In genomic region chr15:47296911-47297310, GRCh38 we compare ENCODE assay signal across 17 cellular contexts.
DNase-seq lines count a peak whose midpoint lies in the region; ATAC-seq, FAIRE-seq and TF ChIP-seq lines count a peak whose summit lies in the region.
"Had no signal": no experiment of that assay in that cellular context is flagged by ENCODE, and none has a peak within 500 bp of the region (broad histone marks: within the 10 kb centered on the region; RNA-seq: fewer than 3 reads in every experiment).

No MANE protein-coding gene starts in this region.

- FAIRE-seq in astrocyte (lab: Jason Lieb, UNC) = no peak
- FAIRE-seq: G401.6, H54 had no signal

- no peak overlapping the region for H3K4me2 ChIP-seq in astrocyte (ENCODE audit: low read length)
- H3K4me2 ChIP-seq: BLaER1, GM23338 had no signal

- ATAC-seq in activated CD8-positive, alpha-beta T cell treated with anti-CD3 and anti-CD28 coated beads, Interleukin-2, amount 10 ng/mL, durations not matched to agents 7 days and 5 days = no peak
- ATAC-seq: GM23338 had no signal

- no peaks in the 10 kb centered on the region for H3K36me3 Mint-ChIP-seq in astrocyte (ENCODE audit: low read depth, unreplicated experiment)
- H3K36me3 Mint-ChIP-seq in activated CD8-positive, alpha-beta T cell treated with anti-CD3 and anti-CD28 coated beads, Interleukin-2, amount 10 ng/mL, durations not matched to agents 7 days and 5 days (ENCODE audit: low read depth) = no peaks in the 10 kb centered on the region
- H3K36me3 Mint-ChIP-seq: CD14-positive monocyte; CD4-positive, alpha-beta memory T cell had no signal

- H3K36me3 ChIP-seq in astrocyte (ENCODE audit: insufficient read depth, low read length) = no peaks in the 10 kb centered on the region
- H3K36me3 ChIP-seq: BLaER1 had no signal

- H3K4me3 Mint-ChIP-seq in astrocyte (ENCODE audit: unreplicated experiment) = no peak overlapping the region
- H3K4me3 Mint-ChIP-seq in activated CD8-positive, alpha-beta T cell treated with anti-CD3 and anti-CD28 coated beads, Interleukin-2, amount 10 ng/mL, durations not matched to agents 7 days and 5 days = no peak overlapping the region
- H3K4me3 Mint-ChIP-seq: CD14-positive monocyte, GM23338 had no signal

- H3K27ac ChIP-seq in astrocyte (ENCODE audit: low read depth, low read length) = no peak overlapping the region
- H3K27ac ChIP-seq: BLaER1 had no signal

- peaks cover 4% of the 10 kb centered on the region for H3K4me1 ChIP-seq in astrocyte (ENCODE audit: insufficient read depth, low read length)

- TF ChIP-seq CTCF in astrocyte (IDR thresholded peaks at IDR 0.05; ENCODE audit: insufficient read depth, low read depth, low read length) = no peak

- no peak overlapping the region for H3K9ac ChIP-seq in astrocyte (ENCODE audit: low read length)
- H3K9ac ChIP-seq: BLaER1 had no signal

- H3K9me3 ChIP-seq in astrocyte (ENCODE audit: insufficient read depth, low read depth, low read length) = no peaks in the 10 kb centered on the region
- H3K9me3 ChIP-seq: BLaER1 had no signal

- no peaks in the 10 kb centered on the region for H4K20me1 ChIP-seq in astrocyte (ENCODE audit: insufficient read depth, low read length)
- H4K20me1 ChIP-seq: BLaER1 had no signal

- peak; percentile 1 for DNase-seq in EH (ENCODE audit: low read depth)
- DNase-seq in RPMI7951 (ENCODE audit: low read depth) = peak; percentile 23
- peak; percentile 2 for DNase-seq in astrocyte (ENCODE audit: low read depth)
- no peak for DNase-seq in stimulated activated CD4-positive, alpha-beta T cell treated with anti-CD3 and anti-CD28 coated beads, Interleukin-2, amount 100 ng/mL, for 24 hours
- no peak for DNase-seq in stimulated activated CD4-positive, alpha-beta T cell treated with anti-CD3 and anti-CD28 coated beads, Interleukin-2, amount 100 ng/mL, for 48 hours
- DNase-seq in DMS53 treated with DMSO at 0.1 percent for 48 hours (lab: John Stamatoyannopoulos, UW; ENCODE audit: unreplicated experiment) = no peak
- no peak for DNase-seq in activated CD8-positive, alpha-beta T cell treated with anti-CD3 and anti-CD28 coated beads, Interleukin-2, amount 10 ng/mL, durations not matched to agents 7 days and 5 days
- DNase-seq: 8988T; CD4-positive, alpha-beta memory T cell; DMS153; DMS79 treated with DMSO at 0.1 percent for 48 hours; HCEC 1CT had no signal

- no peaks in the 10 kb centered on the region for H3K27me3 ChIP-seq in astrocyte (ENCODE audit: insufficient read depth, low read length)
- H3K27me3 ChIP-seq: BLaER1 had no signal

- CTCF ChIA-PET in activated CD8-positive, alpha-beta T cell treated with anti-CD3 and anti-CD28 coated beads, Interleukin-2, amount 10 ng/mL, durations not matched to agents 7 days and 5 days (lab: Charles Lee) = no interaction called here

- no peaks in the 10 kb centered on the region for H3K9me3 Mint-ChIP-seq in astrocyte (ENCODE audit: unreplicated experiment)
- no peaks in the 10 kb centered on the region for H3K9me3 Mint-ChIP-seq in activated CD8-positive, alpha-beta T cell treated with anti-CD3 and anti-CD28 coated beads, Interleukin-2, amount 10 ng/mL, durations not matched to agents 7 days and 5 days (ENCODE audit: insufficient read depth)
- H3K9me3 Mint-ChIP-seq: GM23338 had no signal

- peaks cover 1% of the 10 kb centered on the region for H3K27me3 Mint-ChIP-seq in astrocyte (ENCODE audit: low read depth, unreplicated experiment)
- H3K27me3 Mint-ChIP-seq in activated CD8-positive, alpha-beta T cell treated with anti-CD3 and anti-CD28 coated beads, Interleukin-2, amount 10 ng/mL, durations not matched to agents 7 days and 5 days (ENCODE audit: low read depth) = no peaks in the 10 kb centered on the region
- H3K27me3 Mint-ChIP-seq: CD4-positive, alpha-beta memory T cell had no signal

- no peak overlapping the region for H2AFZ ChIP-seq in astrocyte (ENCODE audit: low read depth, low read length)
- H2AFZ ChIP-seq: GM23338 had no signal

- POLR2A ChIA-PET in activated CD8-positive, alpha-beta T cell treated with anti-CD3 and anti-CD28 coated beads, Interleukin-2, amount 10 ng/mL, durations not matched to agents 7 days and 5 days (lab: Charles Lee) = no interaction called here

- peaks cover 20% of the 10 kb centered on the region for H3K4me1 Mint-ChIP-seq in astrocyte (ENCODE audit: low read depth, unreplicated experiment)
- no peaks in the 10 kb centered on the region for H3K4me1 Mint-ChIP-seq in activated CD8-positive, alpha-beta T cell treated with anti-CD3 and anti-CD28 coated beads, Interleukin-2, amount 10 ng/mL, durations not matched to agents 7 days and 5 days (ENCODE audit: low read depth)
- H3K4me1 Mint-ChIP-seq: CD14-positive monocyte; CD4-positive, alpha-beta memory T cell had no signal

- H3K27ac Mint-ChIP-seq in astrocyte (ENCODE audit: unreplicated experiment) = no peak overlapping the region
- H3K27ac Mint-ChIP-seq in activated CD8-positive, alpha-beta T cell treated with anti-CD3 and anti-CD28 coated beads, Interleukin-2, amount 10 ng/mL, durations not matched to agents 7 days and 5 days = no peak overlapping the region
- H3K27ac Mint-ChIP-seq: CD14-positive monocyte; CD4-positive, alpha-beta memory T cell; GM23338 had no signal

- no peak overlapping the region for H3K4me3 ChIP-seq in astrocyte (ENCODE audit: insufficient read depth, low read depth, low read length)
- H3K4me3 ChIP-seq: BLaER1, GM23338 had no signal

- no peaks in the 10 kb centered on the region for H3K79me2 ChIP-seq in astrocyte (ENCODE audit: insufficient read depth, low read length)

Comparison
In these comparisons a context has a peak if more than half of its experiments do, and no peak if none do; other contexts are left out.
1. DNase-seq: peak in EH (single experiment), RPMI7951 (single experiment) and astrocyte (single experiment); none in stimulated activated CD4-positive, alpha-beta T cell treated with anti-CD3 and anti-CD28 coated beads, Interleukin-2, amount 100 ng/mL, for 24 hours (0 of 2), stimulated activated CD4-positive, alpha-beta T cell treated with anti-CD3 and anti-CD28 coated beads, Interleukin-2, amount 100 ng/mL, for 48 hours (0 of 2), DMS53 treated with DMSO at 0.1 percent for 48 hours (single experiment) and activated CD8-positive, alpha-beta T cell treated with anti-CD3 and anti-CD28 coated beads, Interleukin-2, amount 10 ng/mL, durations not matched to agents 7 days and 5 days (single experiment).